ENCODE assay signal across 9 cellular contexts in the genomic region with DNA sequence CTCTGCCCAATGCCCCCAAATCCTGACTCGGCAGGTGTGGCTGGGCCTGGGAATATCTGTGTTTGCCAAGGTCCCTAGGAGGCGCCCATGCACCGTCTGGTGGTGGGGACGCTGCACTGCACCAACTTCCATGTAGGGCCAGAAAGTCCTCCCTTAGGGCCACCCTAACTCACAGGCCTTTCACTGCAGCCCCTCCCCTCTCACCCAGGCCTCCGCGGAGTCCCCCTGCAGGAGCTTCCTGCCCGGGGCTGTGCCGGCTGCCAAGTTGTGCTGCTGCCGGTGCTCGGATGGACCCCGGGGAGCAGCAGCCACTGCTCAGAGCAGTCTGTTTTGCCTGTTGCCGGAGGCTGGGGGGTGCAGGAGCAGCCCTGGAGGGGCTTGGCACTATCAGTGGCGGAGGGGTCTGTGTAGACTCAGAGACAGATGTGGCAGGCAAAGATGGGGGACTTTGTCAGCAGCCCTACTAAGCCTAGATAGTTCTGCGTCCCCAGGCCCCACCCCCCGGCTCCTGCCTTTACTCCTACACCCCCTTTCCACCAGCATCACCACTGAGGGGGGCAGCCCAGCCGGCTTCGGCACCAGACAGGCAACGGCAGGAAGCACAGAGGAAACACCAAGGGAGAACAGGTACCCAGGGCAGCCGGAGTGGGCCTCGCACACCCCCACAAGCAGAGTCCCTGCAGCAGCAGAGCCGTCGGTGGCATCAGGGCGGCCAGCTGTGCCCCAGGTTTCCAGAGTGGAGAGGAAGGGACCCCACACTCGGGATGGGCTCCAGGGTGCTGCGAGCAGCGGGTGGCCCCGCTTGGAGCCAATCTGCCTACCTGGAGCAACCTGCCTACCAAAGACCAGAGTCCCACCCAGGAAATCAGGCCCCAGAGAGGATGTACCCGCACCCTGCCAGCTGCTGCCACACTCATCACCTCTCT.
A peak's percentile ranks its signal among the peaks of the same experiment; 100 is the strongest.
DNase-seq lines count a peak whose midpoint lies in the region; ATAC-seq and TF ChIP-seq lines count a peak whose summit lies in the region.
"Had no signal": no experiment of that assay in that cellular context is flagged by ENCODE, and none has a peak within 500 bp of the region (broad histone marks: within the 10 kb centered on the region; RNA-seq: fewer than 3 reads in every experiment).

No MANE protein-coding gene starts in this region.

- TF ChIP-seq CTCF in ascending aorta (IDR thresholded peaks at IDR 0.05), result peak in 2 of 3 experiments; percentile 51 to 56

- intact Hi-C loops in ascending aorta (cut with DNase I), result loop anchor here (5.0 kb wide), 2 partner anchors 94 to 346 kb away; no protein-coding TSS in a partner anchor

- no peaks in the 10 kb centered on the region for H3K36me3 ChIP-seq in ascending aorta
- no peaks in the 10 kb centered on the region for H3K36me3 ChIP-seq in effector memory CD4-positive, alpha-beta T cell (ENCODE audit: control insufficient read depth, insufficient read depth, low read length)

- no peak overlapping the region for H3K27ac ChIP-seq in ascending aorta
- no peak overlapping the region for H3K27ac ChIP-seq in effector memory CD4-positive, alpha-beta T cell (ENCODE audit: insufficient read depth, low read length, poor library complexity, severe bottlenecking)

- no peaks in the 10 kb centered on the region for H3K27me3 ChIP-seq in ascending aorta
- peaks cover 4% of the 10 kb centered on the region for H3K27me3 ChIP-seq in effector memory CD4-positive, alpha-beta T cell (replicated peaks; ENCODE audit: control insufficient read depth, insufficient read depth, low read length, poor library complexity, severe bottlenecking)

- no peaks in the 10 kb centered on the region for H3K9me3 ChIP-seq in ascending aorta
- no peaks in the 10 kb centered on the region for H3K9me3 ChIP-seq in effector memory CD4-positive, alpha-beta T cell (ENCODE audit: control insufficient read depth, low read length)

- no peak overlapping the region for H3K4me3 ChIP-seq in ascending aorta
- H3K4me3 ChIP-seq in effector memory CD4-positive, alpha-beta T cell (ENCODE audit: insufficient read depth, low read depth, low read length, poor library complexity, severe bottlenecking), result no peak overlapping the region

- DNase-seq in EH (ENCODE audit: low read depth) (peak; percentile 7), HuH-7.5 (ENCODE audit: low spot score) (peak; percentile 41), ascending aorta (ENCODE audit: low spot score in 2 of 2) (no peak), iPS DF 4.7 (ENCODE audit: extremely low read depth, low spot score) (peak; percentile 60), GOT3 (lab: John Stamatoyannopoulos, UW) (no peak)
- DNase-seq in stimulated activated naive CD8-positive, alpha-beta T cell treated with anti-CD3 and anti-CD28 coated beads, Interleukin-15, Interleukin-2, amounts not matched to agents 100 U/mL and 50 U/mL, for 24 hours, result peak; percentile 11
- no peak for DNase-seq in effector memory CD4-positive, alpha-beta T cell
- DNase-seq in effector CD4-positive, alpha-beta T cell, result no peak
- DNase-seq: activated B cell treated with CpG ODN at 0.5 μM for 24 hours had no signal

- peak; percentile 43 for ATAC-seq in stimulated activated naive CD8-positive, alpha-beta T cell treated with anti-CD3 and anti-CD28 coated beads, Interleukin-15, Interleukin-2, amounts not matched to agents 100 U/mL and 50 U/mL, for 24 hours

- no peaks in the 10 kb centered on the region for H3K4me1 ChIP-seq in ascending aorta
- H3K4me1 ChIP-seq in effector memory CD4-positive, alpha-beta T cell (ENCODE audit: control insufficient read depth, insufficient read depth, low read length, poor library complexity, severe bottlenecking), result no peaks in the 10 kb centered on the region

Comparison
In these comparisons a context has a peak if more than half of its experiments do, and no peak if none do; other contexts are left out.
1. DNase-seq: peak in EH (single experiment), HuH-7.5 (single experiment), iPS DF 4.7 (single experiment) and stimulated activated naive CD8-positive, alpha-beta T cell treated with anti-CD3 and anti-CD28 coated beads, Interleukin-15, Interleukin-2, amounts not matched to agents 100 U/mL and 50 U/mL, for 24 hours (single experiment); none in ascending aorta (0 of 2), GOT3 (single experiment), effector memory CD4-positive, alpha-beta T cell (0 of 3) and effector CD4-positive, alpha-beta T cell (single experiment).